ENCODE assay signal across 9 cellular contexts in genomic region chr1:179105393-179105792, GRCh38. TPM values are rescaled to one million over a fixed set of nuclear protein-coding genes. Genes with fewer than 3 reads are reported as not detected.
DNase-seq lines count a peak whose midpoint lies in the region; ATAC-seq and TF ChIP-seq lines count a peak whose summit lies in the region.
"Had no signal": no experiment of that assay in that cellular context is flagged by ENCODE, and none has a peak within 500 bp of the region (broad histone marks: within the 10 kb centered on the region; RNA-seq: fewer than 3 reads in every experiment).

No MANE protein-coding gene starts in this region.

- H3K4me1 Mint-ChIP-seq in Caco-2 (ENCODE audit: low read depth, unreplicated experiment) (peaks cover 5% of the 10 kb centered on the region), MCF 10A (ENCODE audit: insufficient read depth, unreplicated experiment) (no peaks in the 10 kb centered on the region)

- CTCF ChIA-PET in Caco-2 (lab: Charles Lee) (interaction anchor here (0.5 to 0.6 kb wide), 4 partner anchors 16 to 709 kb away, joined by 3 to 4 read pairs (median 3); no protein-coding TSS in a partner anchor), MCF 10A (lab: Yijun Ruan, JAX) (interaction anchor here (0.5 to 5.4 kb wide), 27 partner anchors 8 to 601 kb away, joined by 3 to 90 read pairs (median 4); partner anchors contain the start of gene AXDND1)

- no peaks in the 10 kb centered on the region for H3K9me3 Mint-ChIP-seq in Caco-2 (ENCODE audit: unreplicated experiment)
- no peaks in the 10 kb centered on the region for H3K9me3 Mint-ChIP-seq in MCF 10A (ENCODE audit: unreplicated experiment)

- BruUV-seq in Caco-2 (replicated peaks; lab: Mats Ljungman, UMichigan), result no TSS peak
- no TSS peak for BruUV-seq in MCF 10A (replicated peaks; lab: Mats Ljungman, UMichigan)

- TF ChIP-seq CTCF in Caco-2 (IDR thresholded peaks at IDR 0.05; ENCODE audit: insufficient read depth in 1 of 2, low read depth in 1 of 2, low read length in 1 of 2, severe bottlenecking in 1 of 2, unreplicated experiment in 1 of 2) (peak; percentile 61 to 65), MCF 10A (IDR thresholded peaks at IDR 0.05; ENCODE audit: unreplicated experiment) (peak; percentile 43), uterus (IDR thresholded peaks at IDR 0.05) (peak in 1 of 4 experiments; percentile 18)

- no peak overlapping the region for H2BK15ac ChIP-seq in mesenchymal stem cell (ENCODE audit: low read depth, poor library complexity, severe bottlenecking)

- no peak for TF ChIP-seq POLR2A in uterus (IDR thresholded peaks at IDR 0.05)

- H3K23ac ChIP-seq in mesenchymal stem cell (ENCODE audit: low read length in 2 of 2), result no peak overlapping the region

- H2AK5ac ChIP-seq in mesenchymal stem cell (ENCODE audit: low read length, severe bottlenecking), result no peak overlapping the region

- H3K27me3 Mint-ChIP-seq in Caco-2 (ENCODE audit: insufficient read depth, unreplicated experiment) (no peaks in the 10 kb centered on the region), MCF 10A (ENCODE audit: insufficient read depth, unreplicated experiment) (no peaks in the 10 kb centered on the region)

- H4K8ac ChIP-seq in mesenchymal stem cell (ENCODE audit: low read length), result no peak overlapping the region

- peaks cover 46% of the 10 kb centered on the region for H3K79me1 ChIP-seq in mesenchymal stem cell (replicated peaks; ENCODE audit: low read length, poor library complexity, severe bottlenecking)

- H3K4me1 ChIP-seq in Caco-2, result no peaks in the 10 kb centered on the region
- peaks cover 2% of the 10 kb centered on the region for H3K4me1 ChIP-seq in mesenchymal stem cell (ENCODE audit: control insufficient read depth, insufficient read depth, low read depth, low read length)
- no peaks in the 10 kb centered on the region for H3K4me1 ChIP-seq in uterus

- H3K4ac ChIP-seq in mesenchymal stem cell (ENCODE audit: low read depth in 1 of 2, low read length in 2 of 2), result no peak overlapping the region

- H3K4me2 ChIP-seq in mesenchymal stem cell (ENCODE audit: low read length, poor library complexity, severe bottlenecking), result no peak overlapping the region

- H2BK120ac ChIP-seq in mesenchymal stem cell (ENCODE audit: low read depth, low read length), result no peak overlapping the region

- H3K9me3 ChIP-seq in Caco-2 (no peaks in the 10 kb centered on the region), mesenchymal stem cell (ENCODE audit: control insufficient read depth, low read length) (no peaks in the 10 kb centered on the region), uterus (no peaks in the 10 kb centered on the region)

- intact Hi-C loops in Caco-2 (cut with micrococcal nuclease; ENCODE audit: unreplicated experiment), result loop anchor here (5.0 kb wide), 1 partner anchor 87 kb away; no protein-coding TSS in a partner anchor
- intact Hi-C loops in MCF 10A (cut with micrococcal nuclease), result loop anchor here (5.0 kb wide), 1 partner anchor 87 kb away; no protein-coding TSS in a partner anchor
- intact Hi-C loops in uterus (cut with DNase I; ENCODE audit: low total_unique reads), result no loop called here

- no peak overlapping the region for H4K91ac ChIP-seq in mesenchymal stem cell (ENCODE audit: low read length)

- no peak overlapping the region for H3K9ac ChIP-seq in mesenchymal stem cell (ENCODE audit: low read length)

- H3K36me3 ChIP-seq in Caco-2 (ENCODE audit: control insufficient read depth, insufficient read depth, low read length), result peaks cover 6% of the 10 kb centered on the region; the same call in 1 of the 2 replicates
- H3K36me3 ChIP-seq in mesenchymal stem cell (ENCODE audit: control insufficient read depth in 1 of 2, insufficient read depth in 2 of 2, low read depth in 1 of 2, low read length in 2 of 2), result peaks cover 48 to 88% of the 10 kb centered on the region in 2 experiments
- H3K36me3 ChIP-seq in uterus, result no peaks in the 10 kb centered on the region

- peak in 1 of 2 experiments; percentile 59 for DNase-seq in Caco-2
- DNase-seq in HuH-7.5 (ENCODE audit: low spot score), result peak; percentile 60
- DNase-seq in MCF 10A (ENCODE audit: unreplicated experiment), result peak; percentile 27
- peak; percentile 38 for DNase-seq in mesenchymal stem cell
- DNase-seq in uterus, result no peak
- no peak for DNase-seq in RKO (ENCODE audit: low spot score)
- DNase-seq: stimulated activated naive CD4-positive, alpha-beta T cell treated with Interleukin-2 at 50 U/mL for 16 hours had no signal

- no peaks in the 10 kb centered on the region for H3K27me3 ChIP-seq in Caco-2 (replicated peaks; ENCODE audit: control insufficient read depth, insufficient read depth, low read length)
- H3K27me3 ChIP-seq in mesenchymal stem cell (ENCODE audit: control insufficient read depth in 1 of 2, insufficient read depth in 1 of 2, low read length in 2 of 2), result no peaks in the 10 kb centered on the region
- no peaks in the 10 kb centered on the region for H3K27me3 ChIP-seq in uterus

- POLR2A ChIA-PET in Caco-2 (lab: Charles Lee), result no interaction called here
- POLR2A ChIA-PET in MCF 10A (lab: Yijun Ruan, JAX), result interaction anchor here (0.9 to 1.1 kb wide), 5 partner anchors 11 to 70 kb away, joined by 3 to 6 read pairs (median 5); no protein-coding TSS in a partner anchor

- H3K18ac ChIP-seq in mesenchymal stem cell (ENCODE audit: low read depth in 1 of 2, low read length in 2 of 2), result no peak overlapping the region

- H3K36me3 Mint-ChIP-seq in Caco-2 (ENCODE audit: insufficient read depth, unreplicated experiment), result peaks cover 53% of the 10 kb centered on the region
- peaks cover 87% of the 10 kb centered on the region for H3K36me3 Mint-ChIP-seq in MCF 10A (ENCODE audit: insufficient read depth, unreplicated experiment)

- H2AFZ ChIP-seq in mesenchymal stem cell (ENCODE audit: low read depth, low read length), result no peak overlapping the region

- no peak overlapping the region for H3K14ac ChIP-seq in mesenchymal stem cell (ENCODE audit: low read length in 2 of 2)

- ATAC-seq in HG03097 (IDR thresholded peaks at IDR 0.05; ENCODE audit: low FRiP score, unreplicated experiment) (no peak), HG02571 (IDR thresholded peaks at IDR 0.05; ENCODE audit: unreplicated experiment) (no peak)

- 69% methylated on average over 7 of the region's 7 CpGs for WGBS in mesenchymal stem cell

- H3K27ac Mint-ChIP-seq in Caco-2 (ENCODE audit: unreplicated experiment) (no peak overlapping the region), MCF 10A (ENCODE audit: low read depth, unreplicated experiment) (no peak overlapping the region)

- no peak overlapping the region for H3K4me3 ChIP-seq in Caco-2 (ENCODE audit: low read depth, low read length)
- no peak overlapping the region for H3K4me3 ChIP-seq in mesenchymal stem cell (ENCODE audit: insufficient read depth in 1 of 2, low read depth in 1 of 2, low read length in 2 of 2)
- H3K4me3 ChIP-seq in uterus, result no peak overlapping the region

- no peak overlapping the region for H2BK12ac ChIP-seq in mesenchymal stem cell (ENCODE audit: low read length in 2 of 2)

- H2BK5ac ChIP-seq in mesenchymal stem cell (ENCODE audit: low read depth, low read length, poor library complexity, severe bottlenecking), result no peak overlapping the region

- H3K4me3 Mint-ChIP-seq in Caco-2 (ENCODE audit: unreplicated experiment) (no peak overlapping the region), MCF 10A (ENCODE audit: unreplicated experiment) (no peak overlapping the region)

- H3K27ac ChIP-seq in mesenchymal stem cell (ENCODE audit: low read length, poor library complexity, severe bottlenecking) (no peak overlapping the region), uterus (no peak overlapping the region)

RNA-seq across cellular contexts. Expression of gene TOR3A, which starts 23.5 kb away (rescaled TPM):
- total RNA-seq in Caco-2 (2022), result 25.0 and 25.2 TPM in 2 replicates
- 24.9 and 31.3 TPM in 2 replicates for total RNA-seq in MCF 10A (2022)
- polyA plus RNA-seq in mesenchymal stem cell (2013, experiment 1 of 2), result 15.8 TPM
- polyA plus RNA-seq in mesenchymal stem cell (2013, experiment 2 of 2), result 15.6 TPM
- 10 to 100 TPM in 2 of 4 donors, 1 to 10 TPM in 2; 5.9 to 43.3 (median 13.7) TPM for total RNA-seq in uterus

Comparison
In these comparisons a context has a peak if more than half of its experiments do, and no peak if none do; other contexts are left out.
1. DNase-seq: peak in HuH-7.5 (single experiment), MCF 10A (single experiment) and mesenchymal stem cell (single experiment); none in uterus (0 of 2) and RKO (single experiment).